11 cellular contexts compared by ENCODE assay signal in the genomic region with DNA sequence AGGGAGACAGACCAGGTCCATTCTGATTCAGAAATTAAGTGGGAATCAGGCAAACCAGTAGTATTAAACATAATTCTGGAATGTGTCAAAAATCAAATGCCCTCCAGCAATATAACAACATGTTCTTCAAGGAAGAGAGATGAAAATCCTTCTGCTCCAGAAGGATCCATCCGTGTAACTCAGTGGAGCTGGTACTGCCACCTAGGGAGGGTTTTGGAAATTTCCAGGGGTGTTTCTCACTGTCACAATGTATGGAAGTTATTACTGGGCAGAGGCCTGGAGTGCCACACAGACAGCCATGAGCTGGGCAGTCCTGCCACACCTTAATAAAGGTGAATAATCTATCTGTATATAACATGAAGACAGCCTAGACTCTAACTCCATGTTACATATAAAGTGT.
A peak's percentile ranks its signal among the peaks of the same experiment; 100 is the strongest.
DNase-seq lines count a peak whose midpoint lies in the region; ATAC-seq and TF ChIP-seq lines count a peak whose summit lies in the region.
"Had no signal": no experiment of that assay in that cellular context is flagged by ENCODE, and none has a peak within 500 bp of the region (broad histone marks: within the 10 kb centered on the region; RNA-seq: fewer than 3 reads in every experiment).

No MANE protein-coding gene starts in this region.

- H3K4me3 Mint-ChIP-seq in activated CD8-positive, alpha-beta memory T cell treated with anti-CD3 and anti-CD28 coated beads, Interleukin-2, amount 10 ng/mL, durations not matched to agents 7 days and 5 days, result no peak overlapping the region
- no peak overlapping the region for H3K4me3 Mint-ChIP-seq in CD4-positive, alpha-beta memory T cell
- H3K4me3 Mint-ChIP-seq in CD14-positive monocyte, result no peak overlapping the region

- no peak overlapping the region for H3K9ac ChIP-seq in fibroblast of lung (ENCODE audit: insufficient read depth, low read length)
- H3K9ac ChIP-seq: KMS-11 had no signal

- H3K4me2 ChIP-seq in fibroblast of lung (ENCODE audit: extremely low read depth, insufficient read depth, low read length), result no peak overlapping the region
- H3K4me2 ChIP-seq: KMS-11 had no signal

- H3K4me3 ChIP-seq in fibroblast of lung (replicated peaks in 1 of 4; ENCODE audit: control extremely low read depth in 1 of 4, insufficient read depth in 1 of 4, low read depth in 3 of 4, low read length in 4 of 4) (no peak overlapping the region), coronary artery (no peak overlapping the region)
- no peak overlapping the region for H3K4me3 ChIP-seq in CD4-positive, alpha-beta memory T cell (ENCODE audit: low read length in 2 of 2)

- no peak overlapping the region for H2AFZ ChIP-seq in fibroblast of lung (ENCODE audit: low read length)

- peak; percentile 14 for DNase-seq in activated CD8-positive, alpha-beta memory T cell treated with anti-CD3 and anti-CD28 coated beads, Interleukin-2, amount 10 ng/mL, durations not matched to agents 7 days and 5 days
- DNase-seq in activated CD8-positive, alpha-beta memory T cell treated with anti-CD3 and anti-CD28 coated beads for 24 hours, result no peak
- DNase-seq in RPMI7951 (ENCODE audit: low read depth) (peak; percentile 38), fibroblast of lung (ENCODE audit: low read depth in 2 of 2) (peak; percentile 13 to 31), superior temporal gyrus (ENCODE audit: extremely low spot score) (peak; percentile 47), coronary artery (ENCODE audit: low spot score) (no peak), CD14-positive monocyte (ENCODE audit: low spot score) (no peak)
- no peak for DNase-seq in CD4-positive, alpha-beta memory T cell
- DNase-seq: left ventricle myocardium superior, T-helper 9 cell had no signal

- no peaks in the 10 kb centered on the region for H3K4me1 Mint-ChIP-seq in activated CD8-positive, alpha-beta memory T cell treated with anti-CD3 and anti-CD28 coated beads, Interleukin-2, amount 10 ng/mL, durations not matched to agents 7 days and 5 days
- H3K4me1 Mint-ChIP-seq in CD4-positive, alpha-beta memory T cell, result peaks cover 0 to 1% (median 0%) of the 10 kb centered on the region in 4 donors
- H3K4me1 Mint-ChIP-seq in CD14-positive monocyte, result no peaks in the 10 kb centered on the region

- POLR2A ChIA-PET in CD4-positive, alpha-beta memory T cell (lab: Charles Lee; ENCODE audit: partially characterized antibody), result no interaction called here

- H3K36me3 Mint-ChIP-seq in activated CD8-positive, alpha-beta memory T cell treated with anti-CD3 and anti-CD28 coated beads, Interleukin-2, amount 10 ng/mL, durations not matched to agents 7 days and 5 days, result no peaks in the 10 kb centered on the region
- peaks cover 0 to 3% of the 10 kb centered on the region in 2 donors for H3K36me3 Mint-ChIP-seq in CD4-positive, alpha-beta memory T cell
- H3K36me3 Mint-ChIP-seq in CD14-positive monocyte, result no peaks in the 10 kb centered on the region

- H4K20me1 ChIP-seq in fibroblast of lung (ENCODE audit: control insufficient read depth, extremely low read depth, insufficient read depth, low read length), result no peaks in the 10 kb centered on the region

- H3K9me3 Mint-ChIP-seq in activated CD8-positive, alpha-beta memory T cell treated with anti-CD3 and anti-CD28 coated beads, Interleukin-2, amount 10 ng/mL, durations not matched to agents 7 days and 5 days (ENCODE audit: low read depth), result no peaks in the 10 kb centered on the region
- H3K9me3 Mint-ChIP-seq in CD4-positive, alpha-beta memory T cell, result no peaks in the 10 kb centered on the region
- no peaks in the 10 kb centered on the region for H3K9me3 Mint-ChIP-seq in CD14-positive monocyte

- no peak for ATAC-seq in activated CD8-positive, alpha-beta memory T cell treated with anti-CD3 and anti-CD28 coated beads, Interleukin-2, amount 10 ng/mL, durations not matched to agents 7 days and 5 days
- ATAC-seq: left ventricle myocardium superior had no signal

- no peak overlapping the region for H3K27ac Mint-ChIP-seq in activated CD8-positive, alpha-beta memory T cell treated with anti-CD3 and anti-CD28 coated beads, Interleukin-2, amount 10 ng/mL, durations not matched to agents 7 days and 5 days
- H3K27ac Mint-ChIP-seq in CD4-positive, alpha-beta memory T cell, result no peak overlapping the region
- H3K27ac Mint-ChIP-seq in CD14-positive monocyte, result no peak overlapping the region

- no peaks in the 10 kb centered on the region for H3K27me3 Mint-ChIP-seq in activated CD8-positive, alpha-beta memory T cell treated with anti-CD3 and anti-CD28 coated beads, Interleukin-2, amount 10 ng/mL, durations not matched to agents 7 days and 5 days
- no peaks in the 10 kb centered on the region for H3K27me3 Mint-ChIP-seq in CD4-positive, alpha-beta memory T cell
- H3K27me3 Mint-ChIP-seq in CD14-positive monocyte (ENCODE audit: low read depth in 3 of 3), result peaks cover 0 to 2% (median 0%) of the 10 kb centered on the region in 3 donors

- no peaks in the 10 kb centered on the region for H3K9me3 ChIP-seq in fibroblast of lung (ENCODE audit: control insufficient read depth, insufficient read depth, low read depth, low read length)
- no peaks in the 10 kb centered on the region for H3K9me3 ChIP-seq in CD4-positive, alpha-beta memory T cell (ENCODE audit: control insufficient read depth in 1 of 2, low read length in 2 of 2)

- no peaks in the 10 kb centered on the region for H3K4me1 ChIP-seq in fibroblast of lung (ENCODE audit: control insufficient read depth, extremely low read depth, insufficient read depth, low read length)
- no peaks in the 10 kb centered on the region for H3K4me1 ChIP-seq in CD4-positive, alpha-beta memory T cell (ENCODE audit: insufficient read depth, low read length)

- TF ChIP-seq CTCF in fibroblast of lung (conservative IDR thresholded peaks at IDR 0.05 in 1 of 2, IDR thresholded peaks at IDR 0.05 in 1 of 2; ENCODE audit: low read depth in 1 of 2, low read length in 2 of 2) (peak; percentile 45 to 69), coronary artery (IDR thresholded peaks at IDR 0.05) (no peak), CD14-positive monocyte (IDR thresholded peaks at IDR 0.05) (no peak)

- intact Hi-C loops in CD4-positive, alpha-beta memory T cell (cut with micrococcal nuclease), result no loop called here
- intact Hi-C loops in CD14-positive monocyte (cut with micrococcal nuclease), result no loop called here

- H3K27ac ChIP-seq in fibroblast of lung (ENCODE audit: insufficient read depth, low read length), result no peak overlapping the region
- no peak overlapping the region for H3K27ac ChIP-seq in coronary artery
- no peak overlapping the region for H3K27ac ChIP-seq in CD4-positive, alpha-beta memory T cell (ENCODE audit: low read depth, low read length)
- H3K27ac ChIP-seq: KMS-11 had no signal

- H3K36me3 ChIP-seq in fibroblast of lung (ENCODE audit: control insufficient read depth, insufficient read depth, low read length), result no peaks in the 10 kb centered on the region
- H3K36me3 ChIP-seq in CD4-positive, alpha-beta memory T cell (ENCODE audit: insufficient read depth, low read length), result no peaks in the 10 kb centered on the region

- CTCF ChIA-PET in activated CD8-positive, alpha-beta memory T cell treated with anti-CD3 and anti-CD28 coated beads, Interleukin-2, amount 10 ng/mL, durations not matched to agents 7 days and 5 days (lab: Charles Lee), result no interaction called here
- CTCF ChIA-PET in CD4-positive, alpha-beta memory T cell (lab: Charles Lee; ENCODE audit: partially characterized antibody), result no interaction called here

- no peaks in the 10 kb centered on the region for H3K79me2 ChIP-seq in fibroblast of lung (ENCODE audit: control insufficient read depth, insufficient read depth, low read length)

- no peaks in the 10 kb centered on the region for H3K27me3 ChIP-seq in fibroblast of lung (ENCODE audit: control insufficient read depth, insufficient read depth, low read length)
- H3K27me3 ChIP-seq in CD4-positive, alpha-beta memory T cell (ENCODE audit: insufficient read depth, low read length), result no peaks in the 10 kb centered on the region

Comparison
In these comparisons a context has a peak if more than half of its experiments do, and no peak if none do; other contexts are left out.
1. DNase-seq: peak in activated CD8-positive, alpha-beta memory T cell treated with anti-CD3 and anti-CD28 coated beads, Interleukin-2, amount 10 ng/mL, durations not matched to agents 7 days and 5 days (single experiment), RPMI7951 (single experiment), fibroblast of lung (2 of 2) and superior temporal gyrus (single experiment); none in activated CD8-positive, alpha-beta memory T cell treated with anti-CD3 and anti-CD28 coated beads for 24 hours (single experiment), coronary artery (single experiment), CD4-positive, alpha-beta memory T cell (0 of 5) and CD14-positive monocyte (single experiment).
2. CTCF ChIP-seq: peak in fibroblast of lung (2 of 2); none in coronary artery (single experiment) and CD14-positive monocyte (single experiment).